9 cellular contexts compared by ENCODE assay signal in the genomic region with DNA sequence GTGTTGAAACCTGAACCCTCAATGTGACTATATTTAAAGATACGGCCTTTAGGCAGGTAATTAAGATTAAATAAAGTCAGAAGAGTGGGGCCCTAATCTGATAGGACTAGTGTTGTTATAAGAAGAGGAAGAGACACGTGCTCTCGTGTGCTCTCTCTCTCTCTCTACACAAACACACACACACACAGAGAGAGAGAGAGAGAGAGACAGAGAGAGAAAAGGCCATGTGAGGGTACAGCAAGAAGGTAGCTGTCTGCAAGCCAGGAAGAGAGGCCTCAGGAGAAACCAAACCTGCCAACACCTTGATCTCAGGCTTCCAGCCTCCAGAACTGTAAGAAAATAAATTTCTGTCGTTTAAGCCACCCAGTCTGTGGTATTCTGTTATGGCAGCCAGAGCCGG.
"Had no signal": no experiment of that assay in that cellular context is flagged by ENCODE, and none has a peak within 500 bp of the region (broad histone marks: within the 10 kb centered on the region; RNA-seq: fewer than 3 reads in every experiment).

No MANE protein-coding gene starts in this region.

- H3K4me3 ChIP-seq: GM23248 had no signal

- H3K27ac ChIP-seq: GM23248, HL-60, KMS-11 had no signal

- H2AFZ ChIP-seq: GM23248 had no signal

- DNase-seq: GM23248, H9, HCEC 1CT, Karpas-422, KBM-7 had no signal

- ATAC-seq: HepG2 had no signal

- H3K4me2 ChIP-seq: KMS-11 had no signal

- H3K4me3 Mint-ChIP-seq: H9, IgD-negative memory B cell had no signal

- H3K9me3 Mint-ChIP-seq: H9, IgD-negative memory B cell had no signal

- H3K36me3 Mint-ChIP-seq: IgD-negative memory B cell had no signal
